In the genomic region with DNA sequence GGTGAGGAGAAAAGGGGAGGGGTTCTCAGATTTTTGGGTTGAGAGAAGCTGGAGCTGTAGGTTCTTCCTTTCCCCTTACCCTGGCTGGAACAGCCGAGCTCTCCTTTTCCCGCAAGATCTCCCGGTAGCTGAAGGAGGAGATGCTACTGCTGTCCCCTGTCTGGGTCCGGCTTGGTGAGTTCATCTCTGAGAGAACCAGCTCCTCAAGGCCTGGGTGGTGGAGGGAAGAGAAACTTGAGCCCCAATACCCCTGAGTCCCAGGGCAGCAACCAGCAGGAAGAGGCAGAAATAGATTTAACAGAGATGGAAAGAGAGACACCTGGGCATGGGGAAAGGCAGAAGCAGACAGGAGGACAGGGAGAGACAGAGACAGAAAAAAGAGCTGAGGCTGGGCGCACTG, we compare ENCODE assay signal across 17 cellular contexts. TPM values are rescaled to one million over a fixed set of nuclear protein-coding genes. Genes with fewer than 3 reads are reported as not detected.
DNase-seq lines count a peak whose midpoint lies in the region; ATAC-seq and TF ChIP-seq lines count a peak whose summit lies in the region.
"Had no signal": no experiment of that assay in that cellular context is flagged by ENCODE, and none has a peak within 500 bp of the region (broad histone marks: within the 10 kb centered on the region; RNA-seq: fewer than 3 reads in every experiment).

No MANE protein-coding gene starts in this region.

- H3K36me3 Mint-ChIP-seq in natural killer cell treated with Interleukin-12 subunit alpha and Interleukin-12 subunit beta and Interleukin-15 and Interleukin-18, amount 100 ng/mL, for 72 hours: peaks cover 35% of the 10 kb centered on the region
- H3K36me3 Mint-ChIP-seq in natural killer cell (no peaks in the 10 kb centered on the region), activated B cell treated with CpG ODN at 0.5 μM for 24 hours (ENCODE audit: low read depth) (peaks cover 72% of the 10 kb centered on the region)
- peaks cover 82% of the 10 kb centered on the region for H3K36me3 Mint-ChIP-seq in stimulated activated effector memory CD8-positive, alpha-beta T cell treated with anti-CD3 and anti-CD28 coated beads, Interleukin-12 subunit alpha, Interleukin-12 subunit beta, amount 100 ng/mL, for 72 hours

- peak; percentile 51 for DNase-seq in natural killer cell treated with Interleukin-12 subunit alpha and Interleukin-12 subunit beta and Interleukin-15 and Interleukin-18, amount 100 ng/mL, for 72 hours (ENCODE audit: low spot score)
- DNase-seq in natural killer cell: no peak
- no peak for DNase-seq in activated B cell treated with CpG ODN at 0.5 μM for 24 hours
- DNase-seq in stimulated activated effector memory CD8-positive, alpha-beta T cell treated with anti-CD3 and anti-CD28 coated beads, Interleukin-12 subunit alpha, Interleukin-12 subunit beta, amount 100 ng/mL, for 72 hours (ENCODE audit: low spot score in 2 of 2): no peak
- no peak for DNase-seq in T-helper 2 cell
- DNase-seq in adrenal gland: no peak
- no peak for DNase-seq in left lung
- DNase-seq: BE2C; Caco-2; CD4-positive, alpha-beta memory T cell; DMS153; DND-41; GM23248; H7; HCEC 1CT had no signal

- H3K4me3 ChIP-seq in adrenal gland: no peak overlapping the region
- H3K4me3 ChIP-seq in left lung: no peak overlapping the region
- H3K4me3 ChIP-seq: BLaER1 treated with 17β-estradiol and CSF1 and Interleukin-3, amounts not matched to agents 10 nM and 100 nM; GM23248 had no signal

- no peaks in the 10 kb centered on the region for H3K9me3 Mint-ChIP-seq in natural killer cell treated with Interleukin-12 subunit alpha and Interleukin-12 subunit beta and Interleukin-15 and Interleukin-18, amount 100 ng/mL, for 72 hours
- H3K9me3 Mint-ChIP-seq in natural killer cell (no peaks in the 10 kb centered on the region), activated B cell treated with CpG ODN at 0.5 μM for 24 hours (no peaks in the 10 kb centered on the region)
- H3K9me3 Mint-ChIP-seq in stimulated activated effector memory CD8-positive, alpha-beta T cell treated with anti-CD3 and anti-CD28 coated beads, Interleukin-12 subunit alpha, Interleukin-12 subunit beta, amount 100 ng/mL, for 72 hours: no peaks in the 10 kb centered on the region
- H3K9me3 Mint-ChIP-seq: CD4-positive, alpha-beta memory T cell had no signal

- no peak for ATAC-seq in natural killer cell treated with Interleukin-12 subunit alpha and Interleukin-12 subunit beta and Interleukin-15 and Interleukin-18, amount 100 ng/mL, for 72 hours
- ATAC-seq in natural killer cell (no peak), activated B cell treated with CpG ODN at 0.5 μM for 24 hours (ENCODE audit: low read depth) (no peak), left lung (no peak)
- ATAC-seq in stimulated activated effector memory CD8-positive, alpha-beta T cell treated with anti-CD3 and anti-CD28 coated beads, Interleukin-12 subunit alpha, Interleukin-12 subunit beta, amount 100 ng/mL, for 72 hours: no peak

- no peaks in the 10 kb centered on the region for H3K9me3 ChIP-seq in adrenal gland (replicated peaks in 1 of 3)
- no peaks in the 10 kb centered on the region for H3K9me3 ChIP-seq in left lung
- H3K9me3 ChIP-seq: BE2C; BLaER1 treated with 17β-estradiol and CSF1 and Interleukin-3, amounts not matched to agents 10 nM and 100 nM; Caco-2 had no signal

- intact Hi-C loops in natural killer cell (cut with micrococcal nuclease): no loop called here
- intact Hi-C loops in activated B cell treated with CpG ODN at 0.5 μM for 24 hours (cut with micrococcal nuclease): no loop called here
- intact Hi-C loops in adrenal gland (cut with DNase I): loop anchor here in 1 of 2 donors (10.0 kb wide), 1 partner anchor 67 kb away; a partner anchor contains a TSS
- intact Hi-C loops in left lung (cut with DNase I): no loop called here

- no peak overlapping the region for H3K27ac Mint-ChIP-seq in natural killer cell treated with Interleukin-12 subunit alpha and Interleukin-12 subunit beta and Interleukin-15 and Interleukin-18, amount 100 ng/mL, for 72 hours
- H3K27ac Mint-ChIP-seq in natural killer cell: no peak overlapping the region
- H3K27ac Mint-ChIP-seq in activated B cell treated with CpG ODN at 0.5 μM for 24 hours: peak overlapping the region; percentile 46
- peak overlapping the region; percentile 37 for H3K27ac Mint-ChIP-seq in stimulated activated effector memory CD8-positive, alpha-beta T cell treated with anti-CD3 and anti-CD28 coated beads, Interleukin-12 subunit alpha, Interleukin-12 subunit beta, amount 100 ng/mL, for 72 hours

- POLR2A ChIA-PET in activated B cell treated with CpG ODN at 0.5 μM for 24 hours (lab: Charles Lee): no interaction called here

- H3K27me3 Mint-ChIP-seq in natural killer cell treated with Interleukin-12 subunit alpha and Interleukin-12 subunit beta and Interleukin-15 and Interleukin-18, amount 100 ng/mL, for 72 hours: peaks cover 0 to 7% of the 10 kb centered on the region in 2 donors
- no peaks in the 10 kb centered on the region for H3K27me3 Mint-ChIP-seq in natural killer cell (ENCODE audit: low read depth in 2 of 2)
- no peaks in the 10 kb centered on the region for H3K27me3 Mint-ChIP-seq in activated B cell treated with CpG ODN at 0.5 μM for 24 hours
- H3K27me3 Mint-ChIP-seq: CD4-positive, alpha-beta memory T cell had no signal

- H3K27me3 ChIP-seq in adrenal gland: no peaks in the 10 kb centered on the region
- H3K27me3 ChIP-seq in left lung: no peaks in the 10 kb centered on the region
- H3K27me3 ChIP-seq: BE2C had no signal

- H3K4me1 Mint-ChIP-seq in natural killer cell treated with Interleukin-12 subunit alpha and Interleukin-12 subunit beta and Interleukin-15 and Interleukin-18, amount 100 ng/mL, for 72 hours (ENCODE audit: low read depth in 2 of 2): peaks cover 1 to 3% of the 10 kb centered on the region in 2 donors
- H3K4me1 Mint-ChIP-seq in natural killer cell: peaks cover 0 to 2% of the 10 kb centered on the region in 2 donors
- no peaks in the 10 kb centered on the region for H3K4me1 Mint-ChIP-seq in activated B cell treated with CpG ODN at 0.5 μM for 24 hours
- peaks cover 3% of the 10 kb centered on the region for H3K4me1 Mint-ChIP-seq in stimulated activated effector memory CD8-positive, alpha-beta T cell treated with anti-CD3 and anti-CD28 coated beads, Interleukin-12 subunit alpha, Interleukin-12 subunit beta, amount 100 ng/mL, for 72 hours

- H3K36me3 ChIP-seq in adrenal gland (replicated peaks in 1 of 2) (peaks cover 0 to 42% of the 10 kb centered on the region in 2 donors), left lung (peaks cover 0 to 83% of the 10 kb centered on the region in 2 donors)

- H3K27ac ChIP-seq in adrenal gland: no peak overlapping the region
- H3K27ac ChIP-seq in left lung: no peak overlapping the region
- H3K27ac ChIP-seq: 22Rv1; BLaER1 treated with 17β-estradiol and CSF1 and Interleukin-3, amounts not matched to agents 10 nM and 100 nM; GM23248 had no signal

- 73 to 98% (median 91%) methylated on average over 1 to 5 of the region's 5 CpGs for WGBS in adrenal gland, 4 donors

- TF ChIP-seq POLR2A in adrenal gland (IDR thresholded peaks at IDR 0.05): no peak

- no peaks in the 10 kb centered on the region for H3K4me1 ChIP-seq in adrenal gland (replicated peaks in 1 of 2)
- H3K4me1 ChIP-seq in left lung: no peaks in the 10 kb centered on the region
- H3K4me1 ChIP-seq: BE2C, Caco-2 had no signal

- TF ChIP-seq CTCF in natural killer cell (IDR thresholded peaks at IDR 0.05) (no peak), activated B cell treated with CpG ODN at 0.5 μM for 24 hours (IDR thresholded peaks at IDR 0.05) (no peak), adrenal gland (IDR thresholded peaks at IDR 0.05) (no peak), left lung (IDR thresholded peaks at IDR 0.05) (no peak)

- CTCF ChIA-PET in activated B cell treated with CpG ODN at 0.5 μM for 24 hours (lab: Charles Lee): no interaction called here

- no peak overlapping the region for H3K4me3 Mint-ChIP-seq in natural killer cell treated with Interleukin-12 subunit alpha and Interleukin-12 subunit beta and Interleukin-15 and Interleukin-18, amount 100 ng/mL, for 72 hours
- no peak overlapping the region for H3K4me3 Mint-ChIP-seq in natural killer cell
- no peak overlapping the region for H3K4me3 Mint-ChIP-seq in activated B cell treated with CpG ODN at 0.5 μM for 24 hours
- H3K4me3 Mint-ChIP-seq in stimulated activated effector memory CD8-positive, alpha-beta T cell treated with anti-CD3 and anti-CD28 coated beads, Interleukin-12 subunit alpha, Interleukin-12 subunit beta, amount 100 ng/mL, for 72 hours: no peak overlapping the region
- H3K4me3 Mint-ChIP-seq: CD4-positive, alpha-beta memory T cell had no signal

RNA-seq across cellular contexts. Expression of a gene that starts 6.6 kb away (rescaled TPM):
- total RNA-seq in natural killer cell treated with Interleukin-12 subunit alpha and Interleukin-12 subunit beta and Interleukin-15 and Interleukin-18, amount 100 ng/mL, for 72 hours: 1 to 10 TPM; 3.3 to 6.2 TPM
- total RNA-seq in natural killer cell: 1 to 10 TPM; 2.7 to 3.6 (median 3.0) TPM
- 0.66 and 1.8 TPM in 2 replicates for total RNA-seq in activated B cell treated with CpG ODN at 0.5 μM for 24 hours
- 1 to 10 TPM in 5 of 8 donors, under 1 TPM in 3; 0.24 to 2.1 (median 1.0) TPM for total RNA-seq in adrenal gland
- polyA plus RNA-seq in adrenal gland: 1 to 10 TPM in 1 of 3 donors, under 1 TPM in 2; 0.77 to 2.4 (median 0.82) TPM
- total RNA-seq in left lung: 1 to 10 TPM; 2.3 to 4.3 TPM

RNA-seq across cellular contexts. Expression of a gene that starts 20.8 kb away (rescaled TPM):
- 10 to 100 TPM; 75.8 to 79.9 TPM for total RNA-seq in natural killer cell treated with Interleukin-12 subunit alpha and Interleukin-12 subunit beta and Interleukin-15 and Interleukin-18, amount 100 ng/mL, for 72 hours
- total RNA-seq in natural killer cell: 100 to 1,000 TPM in 1 of 3 donors, 10 to 100 TPM in 2; 92.2 to 106 (median 92.5) TPM
- 76.0 and 78.1 TPM in 2 replicates for total RNA-seq in activated B cell treated with CpG ODN at 0.5 μM for 24 hours
- total RNA-seq in adrenal gland: 10 to 100 TPM; 39.4 to 67.8 (median 56.7) TPM
- 10 to 100 TPM; 47.7 to 79.5 (median 52.2) TPM for polyA plus RNA-seq in adrenal gland
- total RNA-seq in left lung: 10 to 100 TPM; 38.1 to 41.7 TPM

RNA-seq across cellular contexts. Expression of a gene that starts 23.8 kb away (rescaled TPM):
- total RNA-seq in natural killer cell treated with Interleukin-12 subunit alpha and Interleukin-12 subunit beta and Interleukin-15 and Interleukin-18, amount 100 ng/mL, for 72 hours: 100 to 1,000 TPM in 1 of 2 donors, 10 to 100 TPM in 1; 97.8 to 143 TPM
- total RNA-seq in natural killer cell (100 to 1,000 TPM; 120 to 141 (median 131) TPM), activated B cell treated with CpG ODN at 0.5 μM for 24 hours (97.3 and 117 TPM in 2 replicates), adrenal gland (10 to 100 TPM; 27.4 to 60.3 (median 41.6) TPM), left lung (10 to 100 TPM; 36.1 to 52.2 TPM)
- 10 to 100 TPM; 39.8 to 86.6 (median 44.1) TPM for polyA plus RNA-seq in adrenal gland

RNA-seq across cellular contexts. Expression of a gene that starts 59.4 kb away (rescaled TPM):
- total RNA-seq in natural killer cell treated with Interleukin-12 subunit alpha and Interleukin-12 subunit beta and Interleukin-15 and Interleukin-18, amount 100 ng/mL, for 72 hours: 100 to 1,000 TPM; 291 to 478 TPM
- total RNA-seq in natural killer cell: 100 to 1,000 TPM; 134 to 173 (median 150) TPM
- 321 and 351 TPM in 2 replicates for total RNA-seq in activated B cell treated with CpG ODN at 0.5 μM for 24 hours
- total RNA-seq in adrenal gland: 10 to 100 TPM in 3 of 8 donors, 1 to 10 TPM in 5; 3.8 to 13.1 (median 9.3) TPM
- 10 to 100 TPM in 1 of 3 donors, 1 to 10 TPM in 2; 4.1 to 11.9 (median 4.8) TPM for polyA plus RNA-seq in adrenal gland
- total RNA-seq in left lung: 10 to 100 TPM; 14.2 to 17.7 TPM

Comparison
In these comparisons a context has a peak if more than half of its experiments do, and no peak if none do; other contexts are left out.
1. H3K27ac Mint-ChIP-seq: peak in activated B cell treated with CpG ODN at 0.5 μM for 24 hours (single experiment) and stimulated activated effector memory CD8-positive, alpha-beta T cell treated with anti-CD3 and anti-CD28 coated beads, Interleukin-12 subunit alpha, Interleukin-12 subunit beta, amount 100 ng/mL, for 72 hours (single experiment); none in natural killer cell treated with Interleukin-12 subunit alpha and Interleukin-12 subunit beta and Interleukin-15 and Interleukin-18, amount 100 ng/mL, for 72 hours (0 of 2) and natural killer cell (0 of 2).